In genomic region chrX:155027509-155028066, GRCh38 we compare ENCODE assay signal across 8 cellular contexts. TPM values are rescaled to one million over a fixed set of nuclear protein-coding genes. Genes with fewer than 3 reads are reported as not detected.
A peak's percentile ranks its signal among the peaks of the same experiment; 100 is the strongest.
DNase-seq lines count a peak whose midpoint lies in the region; ATAC-seq and TF ChIP-seq lines count a peak whose summit lies in the region.

No MANE protein-coding gene starts in this region.

- H3K36me3 Mint-ChIP-seq in T-helper 2 cell treated with Interferon-gamma antibody and Interleukin-4, amounts not matched to agents 5 μg/mL and 100 μg/mL, for 36 hours (ENCODE audit: low read depth): no peaks in the 10 kb centered on the region

- ATAC-seq in HG03196 (IDR thresholded peaks at IDR 0.05; ENCODE audit: unreplicated experiment): no peak

- POLR2A ChIA-PET in GM10248 (lab: Yijun Ruan, JAX): interaction anchor here (1.1 kb wide), 1 partner anchor 37 kb away, joined by 3 read pairs; no protein-coding TSS in a partner anchor

- H3K4me3 Mint-ChIP-seq in T-helper 2 cell treated with Interferon-gamma antibody and Interleukin-4, amounts not matched to agents 5 μg/mL and 100 μg/mL, for 36 hours: peak overlapping the region; percentile 87

- peak; percentile 30 for DNase-seq in Daoy (ENCODE audit: low read depth)
- peak; percentile 51 for DNase-seq in KBM-7
- DNase-seq in T-helper 2 cell treated with Interferon-gamma antibody and Interleukin-4, amounts not matched to agents 5 μg/mL and 100 μg/mL, for 36 hours (ENCODE audit: low spot score): peak; percentile 11
- DNase-seq in epithelial cell of proximal tubule (ENCODE audit: low read depth): no peak
- DNase-seq in myocyte (ENCODE audit: low read depth): peak; percentile 32
- no peak for DNase-seq in cortex of kidney (lab: John Stamatoyannopoulos, UW)
- no peak for DNase-seq in GM10248 (ENCODE audit: extremely low spot score)

- H3K27me3 Mint-ChIP-seq in T-helper 2 cell treated with Interferon-gamma antibody and Interleukin-4, amounts not matched to agents 5 μg/mL and 100 μg/mL, for 36 hours (ENCODE audit: low read depth): peaks cover 6% of the 10 kb centered on the region

- no peak for TF ChIP-seq CTCF in epithelial cell of proximal tubule (conservative IDR thresholded peaks at IDR 0.05; ENCODE audit: low read depth, low read length)
- no peak for TF ChIP-seq CTCF in GM10248 (IDR thresholded peaks at IDR 0.05; ENCODE audit: control extremely low read depth, extremely low read depth, low read depth, missing control alignments)

- CTCF ChIA-PET in GM10248 (lab: Yijun Ruan, JAX): interaction anchor here (1.0 to 1.8 kb wide), 2 partner anchors 29 to 43 kb away, joined by 3 to 5 read pairs; no protein-coding TSS in a partner anchor

- peak overlapping the region; percentile 81 for H3K4me3 ChIP-seq in epithelial cell of proximal tubule (ENCODE audit: low read depth, low read length)

- H3K27ac Mint-ChIP-seq in T-helper 2 cell treated with Interferon-gamma antibody and Interleukin-4, amounts not matched to agents 5 μg/mL and 100 μg/mL, for 36 hours: peak overlapping the region; percentile 93

- peaks cover 18% of the 10 kb centered on the region for H3K4me1 Mint-ChIP-seq in T-helper 2 cell treated with Interferon-gamma antibody and Interleukin-4, amounts not matched to agents 5 μg/mL and 100 μg/mL, for 36 hours (ENCODE audit: low read depth)

- in situ Hi-C loops in KBM-7 (cut with MboI; ENCODE audit: low pct_unique_long_range_greater_than_20kb, low sequenced_read_pairs): no loop called here

- H3K9me3 Mint-ChIP-seq in T-helper 2 cell treated with Interferon-gamma antibody and Interleukin-4, amounts not matched to agents 5 μg/mL and 100 μg/mL, for 36 hours: no peaks in the 10 kb centered on the region

RNA-seq across cellular contexts. Expression of gene FUNDC2, which starts 0.9 kb away (rescaled TPM):
- total RNA-seq in Daoy (2014; rRNA removed; shearing (Covaris generic)): 56.2 and 56.3 TPM in 2 replicates
- 41.6 and 68.8 TPM in 2 replicates for total RNA-seq in epithelial cell of proximal tubule
- 73.3 and 86.8 TPM in 2 replicates for total RNA-seq in myocyte
- polyA plus RNA-seq in myocyte (2012): 90.2 TPM

RNA-seq across cellular contexts. Expression of gene F8, which starts 5.1 kb away (rescaled TPM):
- total RNA-seq in Daoy (2014; rRNA removed; shearing (Covaris generic)): 0.63 and 2.2 TPM in 2 replicates
- total RNA-seq in epithelial cell of proximal tubule (0.22 and 2.5 TPM in 2 replicates), myocyte (4.1 and 9.3 TPM in 2 replicates)
- 5.4 TPM for polyA plus RNA-seq in myocyte (2012)

RNA-seq across cellular contexts. Expression of gene CMC4, which starts 43.3 kb away (rescaled TPM):
- total RNA-seq in Daoy (2014; rRNA removed; shearing (Covaris generic)): 5.8 and 9.0 TPM in 2 replicates
- total RNA-seq in epithelial cell of proximal tubule (10.9 and 14.4 TPM in 2 replicates), myocyte (17.4 and 25.2 TPM in 2 replicates)
- 12.4 TPM for polyA plus RNA-seq in myocyte (2012)

RNA-seq across cellular contexts. Expression of gene MTCP1, which starts 43.3 kb away (rescaled TPM):
- 6.3 and 15.9 TPM in 2 replicates for total RNA-seq in Daoy (2014; rRNA removed; shearing (Covaris generic))
- 0.29 and 2.0 TPM in 2 replicates for total RNA-seq in epithelial cell of proximal tubule
- total RNA-seq in myocyte: 0.68 and 1.1 TPM in 2 replicates
- 13.6 TPM for polyA plus RNA-seq in myocyte (2012)

RNA-seq across cellular contexts. Expression of gene BRCC3, which starts 43.7 kb away (rescaled TPM):
- total RNA-seq in Daoy (2014; rRNA removed; shearing (Covaris generic)): 10.1 and 10.7 TPM in 2 replicates
- total RNA-seq in epithelial cell of proximal tubule: 9.1 and 16.3 TPM in 2 replicates
- 8.0 and 9.5 TPM in 2 replicates for total RNA-seq in myocyte
- 9.4 TPM for polyA plus RNA-seq in myocyte (2012)

Comparison
In these comparisons a context has a peak if more than half of its experiments do, and no peak if none do; other contexts are left out.
1. DNase-seq: peak in Daoy (single experiment), KBM-7 (single experiment), T-helper 2 cell treated with Interferon-gamma antibody and Interleukin-4, amounts not matched to agents 5 μg/mL and 100 μg/mL, for 36 hours (single experiment) and myocyte (single experiment); none in epithelial cell of proximal tubule (single experiment), cortex of kidney (single experiment) and GM10248 (single experiment).